ENCODE assay signal across 9 cellular contexts in the genomic region with DNA sequence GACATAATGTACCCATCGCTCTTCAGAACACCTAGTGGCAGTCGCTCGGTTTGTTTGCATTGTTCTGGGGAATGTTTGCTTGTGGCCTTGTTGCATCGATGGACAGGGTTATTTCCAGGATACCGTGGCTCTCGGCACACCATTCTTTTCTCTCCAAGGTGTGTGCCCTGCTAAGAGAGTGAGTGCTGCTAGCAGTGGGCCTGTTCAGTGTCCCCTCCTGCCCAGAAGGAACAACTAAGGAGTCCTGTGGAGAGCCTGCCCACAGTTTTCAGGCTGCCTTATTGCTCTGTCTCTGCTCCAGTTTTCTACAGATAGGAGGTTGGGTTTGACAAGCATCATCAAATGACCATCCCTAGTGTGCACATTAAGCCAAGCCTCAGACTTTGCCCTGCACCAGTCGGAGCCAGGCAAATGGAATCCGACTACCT. TPM values are rescaled to one million over a fixed set of nuclear protein-coding genes. Genes with fewer than 3 reads are reported as not detected.
DNase-seq lines count a peak whose midpoint lies in the region; ATAC-seq and TF ChIP-seq lines count a peak whose summit lies in the region.
"Had no signal": no experiment of that assay in that cellular context is flagged by ENCODE, and none has a peak within 500 bp of the region (broad histone marks: within the 10 kb centered on the region; RNA-seq: fewer than 3 reads in every experiment).

No MANE protein-coding gene starts in this region.

- peaks cover 4% of the 10 kb centered on the region for H3K27me3 Mint-ChIP-seq in stimulated activated naive CD8-positive, alpha-beta T cell treated with anti-CD3 and anti-CD28 coated beads, Interleukin-15, Interleukin-2, amounts not matched to agents 100 ng/mL and 50 ng/mL, for 24 hours

- H3K4me1 ChIP-seq in breast epithelium (peaks cover 2 to 24% of the 10 kb centered on the region in 2 donors), mucosa of stomach (ENCODE audit: control insufficient read depth, insufficient read depth, low read length) (peaks cover 41% of the 10 kb centered on the region)

- no peak for DNase-seq in stimulated activated naive CD8-positive, alpha-beta T cell treated with anti-CD3 and anti-CD28 coated beads, Interleukin-15, Interleukin-2, amounts not matched to agents 100 U/mL and 50 U/mL, for 24 hours
- DNase-seq in breast epithelium (ENCODE audit: low spot score in 2 of 2) = peak in 1 of 2 donors; percentile 58
- no peak for DNase-seq in GM13977 (ENCODE audit: low spot score)
- no peak for DNase-seq in stimulated activated CD4-positive, alpha-beta T cell treated with anti-CD3 and anti-CD28 coated beads, Interleukin-12 subunit alpha, Interleukin-12 subunit beta, amount 100 ng/mL, for 4 hours
- no peak for DNase-seq in activated naive CD4-positive, alpha-beta T cell (lab: John Stamatoyannopoulos, UW)
- DNase-seq: NCI-H1694 had no signal

- peak overlapping the region; percentile 82 for H3K4me3 Mint-ChIP-seq in stimulated activated naive CD8-positive, alpha-beta T cell treated with anti-CD3 and anti-CD28 coated beads, Interleukin-15, Interleukin-2, amounts not matched to agents 100 ng/mL and 50 ng/mL, for 24 hours

- H3K9me3 Mint-ChIP-seq in stimulated activated naive CD8-positive, alpha-beta T cell treated with anti-CD3 and anti-CD28 coated beads, Interleukin-15, Interleukin-2, amounts not matched to agents 100 ng/mL and 50 ng/mL, for 24 hours = no peaks in the 10 kb centered on the region

- H3K4me3 ChIP-seq in breast epithelium = peak overlapping the region; percentile 79 to 91 (median 89)
- H3K4me3 ChIP-seq in mucosa of stomach (ENCODE audit: low read length) = peak overlapping the region; percentile 94

- H3K36me3 Mint-ChIP-seq in stimulated activated naive CD8-positive, alpha-beta T cell treated with anti-CD3 and anti-CD28 coated beads, Interleukin-15, Interleukin-2, amounts not matched to agents 100 ng/mL and 50 ng/mL, for 24 hours (ENCODE audit: low read depth) = peaks cover 9% of the 10 kb centered on the region

- H3K27me3 ChIP-seq in breast epithelium = no peaks in the 10 kb centered on the region
- H3K27me3 ChIP-seq in mucosa of stomach (ENCODE audit: control insufficient read depth, insufficient read depth, low read length) = no peaks in the 10 kb centered on the region

- TF ChIP-seq CTCF in breast epithelium (IDR thresholded peaks at IDR 0.05) (no peak), GM13977 (IDR thresholded peaks at IDR 0.05; ENCODE audit: extremely low read depth, insufficient read depth, missing control alignments) (no peak)

- no peaks in the 10 kb centered on the region for H3K9me3 ChIP-seq in breast epithelium
- H3K9me3 ChIP-seq in mucosa of stomach (ENCODE audit: control insufficient read depth, low read length) = no peaks in the 10 kb centered on the region

- no peak for ATAC-seq in stimulated activated naive CD8-positive, alpha-beta T cell treated with anti-CD3 and anti-CD28 coated beads, Interleukin-15, Interleukin-2, amounts not matched to agents 100 U/mL and 50 U/mL, for 24 hours
- no peak for ATAC-seq in HG02678 (IDR thresholded peaks at IDR 0.05; ENCODE audit: unreplicated experiment)

- in situ Hi-C loops in GM13977 (cut with MboI; ENCODE audit: low pct_unique_long_range_greater_than_20kb, low sequenced_read_pairs, unreplicated experiment) = no loop called here

- TF ChIP-seq POLR2A in breast epithelium (IDR thresholded peaks at IDR 0.05) = no peak

- peaks cover 45% of the 10 kb centered on the region for H3K4me1 Mint-ChIP-seq in stimulated activated naive CD8-positive, alpha-beta T cell treated with anti-CD3 and anti-CD28 coated beads, Interleukin-15, Interleukin-2, amounts not matched to agents 100 ng/mL and 50 ng/mL, for 24 hours (ENCODE audit: low read depth)

- H3K27ac Mint-ChIP-seq in stimulated activated naive CD8-positive, alpha-beta T cell treated with anti-CD3 and anti-CD28 coated beads, Interleukin-15, Interleukin-2, amounts not matched to agents 100 ng/mL and 50 ng/mL, for 24 hours = no peak overlapping the region

- peak overlapping the region; percentile 96 to 97 for H3K27ac ChIP-seq in breast epithelium

- H3K36me3 ChIP-seq in breast epithelium (no peaks in the 10 kb centered on the region), mucosa of stomach (ENCODE audit: control insufficient read depth, insufficient read depth, low read length) (no peaks in the 10 kb centered on the region)

- intact Hi-C loops in breast epithelium (cut with DNase I; ENCODE audit: low total_unique reads) = loop anchor here (10.0 kb wide), 1 partner anchor 156 kb away; no protein-coding TSS in a partner anchor

- H3K9ac ChIP-seq in mucosa of stomach (ENCODE audit: low read length) = peak overlapping the region; percentile 90

RNA-seq across cellular contexts. Expression of gene CRY2, which starts 1.4 kb away (rescaled TPM):
- 10 to 100 TPM; 44.2 to 54.1 (median 44.3) TPM for total RNA-seq in breast epithelium

RNA-seq across cellular contexts. Expression of gene MAPK8IP1, which starts 36.8 kb away (rescaled TPM):
- total RNA-seq in breast epithelium = 1 to 10 TPM; 5.4 to 7.2 (median 5.9) TPM

RNA-seq across cellular contexts. Expression of gene SLC35C1, which starts 43.7 kb away (rescaled TPM):
- 10 to 100 TPM; 18.1 to 49.1 (median 28.2) TPM for total RNA-seq in breast epithelium

RNA-seq across cellular contexts. Expression of gene FREY1, which starts 58.4 kb away (rescaled TPM):
- 1 to 10 TPM in 1 of 3 donors, under 1 TPM in 2; 0.48 to 3.2 (median 0.98) TPM for total RNA-seq in breast epithelium
